ENCODE assay signal across 15 cellular contexts in genomic region chr1:151318975-151319374, GRCh38. TPM values are rescaled to one million over a fixed set of nuclear protein-coding genes. Genes with fewer than 3 reads are reported as not detected.
DNase-seq lines count a peak whose midpoint lies in the region; ATAC-seq and TF ChIP-seq lines count a peak whose summit lies in the region.
"Had no signal": no experiment of that assay in that cellular context is flagged by ENCODE, and none has a peak within 500 bp of the region (broad histone marks: within the 10 kb centered on the region; RNA-seq: fewer than 3 reads in every experiment).

No MANE protein-coding gene starts in this region.

- no peak for TF ChIP-seq EP300 in sigmoid colon (IDR thresholded peaks at IDR 0.05)

- no peaks in the 10 kb centered on the region for H3K4me1 ChIP-seq in CD8-positive, alpha-beta T cell (ENCODE audit: insufficient read depth, low read length)
- H3K4me1 ChIP-seq in sigmoid colon: peaks cover 0 to 34% (median 20%) of the 10 kb centered on the region in 4 donors

- DNase-seq in CD8-positive, alpha-beta T cell: no peak
- DNase-seq in dermis blood vessel endothelial cell: peak; percentile 55
- DNase-seq in retinal pigment epithelial cell (ENCODE audit: low read depth): peak; percentile 43
- DNase-seq in sigmoid colon: no peak
- no peak for DNase-seq in activated CD4-positive, alpha-beta memory T cell treated with anti-CD3 and anti-CD28 coated beads for 36 hours
- DNase-seq: DMS 273 treated with DMSO at 0.1 percent for 48 hours, DMS79, GOT3, H9 had no signal

- no peak overlapping the region for H3K4me3 ChIP-seq in CD8-positive, alpha-beta T cell (ENCODE audit: low read depth, low read length)
- H3K4me3 ChIP-seq in retinal pigment epithelial cell (ENCODE audit: low read length) (no peak overlapping the region), sigmoid colon (no peak overlapping the region)
- H3K4me3 ChIP-seq: A549, GM12878 had no signal

- TF ChIP-seq CTCF in CD8-positive, alpha-beta T cell (IDR thresholded peaks at IDR 0.05): no peak
- no peak for TF ChIP-seq CTCF in retinal pigment epithelial cell (conservative IDR thresholded peaks at IDR 0.05; ENCODE audit: low read depth, low read length)
- TF ChIP-seq CTCF in sigmoid colon (IDR thresholded peaks at IDR 0.05): no peak

- H3K27me3 ChIP-seq in CD8-positive, alpha-beta T cell (ENCODE audit: insufficient read depth, low read length): no peaks in the 10 kb centered on the region
- no peaks in the 10 kb centered on the region for H3K27me3 ChIP-seq in sigmoid colon

- no peaks in the 10 kb centered on the region for H3K9me3 Mint-ChIP-seq in CD8-positive, alpha-beta T cell
- H3K9me3 Mint-ChIP-seq in activated T-helper 17 cell treated with anti-CD3 and anti-CD28 coated beads, Interleukin-2, amount 50 U/mL, for 72 hours: no peaks in the 10 kb centered on the region
- H3K9me3 Mint-ChIP-seq in activated CD4-positive, alpha-beta memory T cell treated with anti-CD3 and anti-CD28 coated beads for 36 hours: no peaks in the 10 kb centered on the region
- H3K9me3 Mint-ChIP-seq: H9, IgD-negative memory B cell had no signal

- H3K9me3 ChIP-seq in CD8-positive, alpha-beta T cell (ENCODE audit: low read length): no peaks in the 10 kb centered on the region
- H3K9me3 ChIP-seq in sigmoid colon: no peaks in the 10 kb centered on the region
- H3K9me3 ChIP-seq: A549 had no signal

- peaks cover 68% of the 10 kb centered on the region for H3K36me3 Mint-ChIP-seq in CD8-positive, alpha-beta T cell
- H3K36me3 Mint-ChIP-seq in activated T-helper 17 cell treated with anti-CD3 and anti-CD28 coated beads, Interleukin-2, amount 50 U/mL, for 72 hours (ENCODE audit: low read depth): peaks cover 85% of the 10 kb centered on the region
- peaks cover 37% of the 10 kb centered on the region for H3K36me3 Mint-ChIP-seq in activated CD4-positive, alpha-beta memory T cell treated with anti-CD3 and anti-CD28 coated beads for 36 hours

- POLR2A ChIA-PET in CD8-positive, alpha-beta T cell (lab: Charles Lee): no interaction called here
- POLR2A ChIA-PET in activated CD4-positive, alpha-beta memory T cell treated with anti-CD3 and anti-CD28 coated beads for 36 hours (lab: Charles Lee): no interaction called here

- no peak overlapping the region for H3K4me3 Mint-ChIP-seq in CD8-positive, alpha-beta T cell
- H3K4me3 Mint-ChIP-seq in activated T-helper 17 cell treated with anti-CD3 and anti-CD28 coated beads, Interleukin-2, amount 50 U/mL, for 72 hours: no peak overlapping the region
- H3K4me3 Mint-ChIP-seq in activated CD4-positive, alpha-beta memory T cell treated with anti-CD3 and anti-CD28 coated beads for 36 hours: no peak overlapping the region
- H3K4me3 Mint-ChIP-seq: CD14-positive monocyte, H9, IgD-negative memory B cell had no signal

- TF ChIP-seq POLR2A in sigmoid colon (IDR thresholded peaks at IDR 0.05): no peak

- intact Hi-C loops in CD8-positive, alpha-beta T cell (cut with DNase I, micrococcal nuclease): no loop called here
- intact Hi-C loops in sigmoid colon (cut with DNase I): no loop called here
- intact Hi-C loops in activated CD4-positive, alpha-beta memory T cell treated with anti-CD3 and anti-CD28 coated beads for 36 hours (cut with micrococcal nuclease): no loop called here

- peak overlapping the region; percentile 22 for H3K27ac Mint-ChIP-seq in CD8-positive, alpha-beta T cell
- no peak overlapping the region for H3K27ac Mint-ChIP-seq in activated T-helper 17 cell treated with anti-CD3 and anti-CD28 coated beads, Interleukin-2, amount 50 U/mL, for 72 hours
- H3K27ac Mint-ChIP-seq in activated CD4-positive, alpha-beta memory T cell treated with anti-CD3 and anti-CD28 coated beads for 36 hours: no peak overlapping the region
- H3K27ac Mint-ChIP-seq: H9 had no signal

- no peaks in the 10 kb centered on the region for H3K27me3 Mint-ChIP-seq in CD8-positive, alpha-beta T cell (ENCODE audit: low read depth)
- H3K27me3 Mint-ChIP-seq in activated T-helper 17 cell treated with anti-CD3 and anti-CD28 coated beads, Interleukin-2, amount 50 U/mL, for 72 hours: no peaks in the 10 kb centered on the region
- H3K27me3 Mint-ChIP-seq in activated CD4-positive, alpha-beta memory T cell treated with anti-CD3 and anti-CD28 coated beads for 36 hours: no peaks in the 10 kb centered on the region
- H3K27me3 Mint-ChIP-seq: IgD-negative memory B cell had no signal

- CTCF ChIA-PET in CD8-positive, alpha-beta T cell (lab: Charles Lee): interaction anchor here (1.2 to 1.9 kb wide), 2 partner anchors 9 to 21 kb away, joined by 3 to 7 read pairs; no protein-coding TSS in a partner anchor
- CTCF ChIA-PET in activated CD4-positive, alpha-beta memory T cell treated with anti-CD3 and anti-CD28 coated beads for 36 hours (lab: Charles Lee): interaction anchor here (0.7 kb wide), 1 partner anchor 18 kb away, joined by 5 read pairs; no protein-coding TSS in a partner anchor

- no peak overlapping the region for H3K27ac ChIP-seq in CD8-positive, alpha-beta T cell (ENCODE audit: low read depth, low read length)
- H3K27ac ChIP-seq in sigmoid colon: no peak overlapping the region
- H3K27ac ChIP-seq: A549 had no signal

- H3K4me1 Mint-ChIP-seq in CD8-positive, alpha-beta T cell (ENCODE audit: low read depth): peaks cover 46% of the 10 kb centered on the region
- peaks cover 26% of the 10 kb centered on the region for H3K4me1 Mint-ChIP-seq in activated T-helper 17 cell treated with anti-CD3 and anti-CD28 coated beads, Interleukin-2, amount 50 U/mL, for 72 hours
- peaks cover 32% of the 10 kb centered on the region for H3K4me1 Mint-ChIP-seq in activated CD4-positive, alpha-beta memory T cell treated with anti-CD3 and anti-CD28 coated beads for 36 hours (ENCODE audit: low read depth)
- H3K4me1 Mint-ChIP-seq: H9 had no signal

- peaks cover 35% of the 10 kb centered on the region for H3K36me3 ChIP-seq in CD8-positive, alpha-beta T cell (ENCODE audit: insufficient read depth, low read length)
- peaks cover 13 to 89% (median 20%) of the 10 kb centered on the region in 4 donors for H3K36me3 ChIP-seq in sigmoid colon

- no peak for ATAC-seq in CD8-positive, alpha-beta T cell
- peak; percentile 42 for ATAC-seq in activated T-helper 17 cell treated with anti-CD3 and anti-CD28 coated beads, Interleukin-2, amount 50 U/mL, for 72 hours (replicated peaks)
- ATAC-seq in HG02678 (IDR thresholded peaks at IDR 0.05; ENCODE audit: unreplicated experiment): no peak
- ATAC-seq: A549, GM12878 had no signal

- 74 to 82% methylated on average over 3 of the region's 3 CpGs for WGBS in sigmoid colon, 2 donors

RNA-seq across cellular contexts. Expression of gene PI4KB, which starts 8.2 kb away (rescaled TPM):
- 10 to 100 TPM; 63.1 to 63.2 TPM for total RNA-seq in CD8-positive, alpha-beta T cell
- total RNA-seq in activated T-helper 17 cell treated with anti-CD3 and anti-CD28 coated beads, Interleukin-2, amount 50 U/mL, for 72 hours: 10 to 100 TPM; 70.0 to 76.8 TPM
- total RNA-seq in dermis blood vessel endothelial cell (45.5 and 55.3 TPM in 2 replicates), sigmoid colon (10 to 100 TPM; 57.6 to 75.2 (median 62.4) TPM)
- polyA plus RNA-seq in sigmoid colon: 10 to 100 TPM; 25.2 to 42.0 (median 25.7) TPM
- 10 to 100 TPM; 54.7 to 62.9 TPM for total RNA-seq in activated CD4-positive, alpha-beta memory T cell treated with anti-CD3 and anti-CD28 coated beads for 36 hours

RNA-seq across cellular contexts. Expression of gene RFX5, which starts 28.1 kb away (rescaled TPM):
- 10 to 100 TPM; 62.6 to 65.9 TPM for total RNA-seq in CD8-positive, alpha-beta T cell
- total RNA-seq in activated T-helper 17 cell treated with anti-CD3 and anti-CD28 coated beads, Interleukin-2, amount 50 U/mL, for 72 hours: 10 to 100 TPM; 48.0 to 86.0 TPM
- total RNA-seq in dermis blood vessel endothelial cell (68.8 and 73.3 TPM in 2 replicates), sigmoid colon (10 to 100 TPM; 39.6 to 67.9 (median 56.1) TPM)
- polyA plus RNA-seq in sigmoid colon: 10 to 100 TPM; 12.0 to 46.6 (median 20.6) TPM
- total RNA-seq in activated CD4-positive, alpha-beta memory T cell treated with anti-CD3 and anti-CD28 coated beads for 36 hours: 10 to 100 TPM; 64.7 to 68.7 TPM

RNA-seq across cellular contexts. Expression of gene ZNF687, which starts 36.9 kb away (rescaled TPM):
- total RNA-seq in CD8-positive, alpha-beta T cell: 10 to 100 TPM; 34.0 to 36.3 TPM
- 10 to 100 TPM; 24.9 to 29.6 TPM for total RNA-seq in activated T-helper 17 cell treated with anti-CD3 and anti-CD28 coated beads, Interleukin-2, amount 50 U/mL, for 72 hours
- 12.6 and 16.6 TPM in 2 replicates for total RNA-seq in dermis blood vessel endothelial cell
- total RNA-seq in sigmoid colon: 10 to 100 TPM; 17.6 to 24.2 (median 18.3) TPM
- polyA plus RNA-seq in sigmoid colon: 10 to 100 TPM in 2 of 3 donors, 1 to 10 TPM in 1; 6.6 to 16.6 (median 10.4) TPM
- 10 to 100 TPM; 27.1 to 27.2 TPM for total RNA-seq in activated CD4-positive, alpha-beta memory T cell treated with anti-CD3 and anti-CD28 coated beads for 36 hours

RNA-seq across cellular contexts. Expression of gene SELENBP1, which starts 53.5 kb away (rescaled TPM):
- not detected for total RNA-seq in CD8-positive, alpha-beta T cell
- total RNA-seq in activated T-helper 17 cell treated with anti-CD3 and anti-CD28 coated beads, Interleukin-2, amount 50 U/mL, for 72 hours: not detected
- total RNA-seq in dermis blood vessel endothelial cell (5.3 TPM in 2 replicates), sigmoid colon (100 to 1,000 TPM in 3 of 4 donors, 10 to 100 TPM in 1; 95.8 to 142 (median 127) TPM)
- 1,000 to 10,000 TPM in 1 of 3 donors, 100 to 1,000 TPM in 2; 787 to 1,051 (median 895) TPM for polyA plus RNA-seq in sigmoid colon
- total RNA-seq in activated CD4-positive, alpha-beta memory T cell treated with anti-CD3 and anti-CD28 coated beads for 36 hours: not detected
- polyA plus RNA-seq: GM12878, IgD-negative memory B cell had no signal

Comparison
In these comparisons a context has a peak if more than half of its experiments do, and no peak if none do; other contexts are left out.
1. DNase-seq: peak in dermis blood vessel endothelial cell (single experiment) and retinal pigment epithelial cell (single experiment); none in CD8-positive, alpha-beta T cell (0 of 7), sigmoid colon (single experiment) and activated CD4-positive, alpha-beta memory T cell treated with anti-CD3 and anti-CD28 coated beads for 36 hours (single experiment).